ENCODE assay signal across 8 cellular contexts in the genomic region with DNA sequence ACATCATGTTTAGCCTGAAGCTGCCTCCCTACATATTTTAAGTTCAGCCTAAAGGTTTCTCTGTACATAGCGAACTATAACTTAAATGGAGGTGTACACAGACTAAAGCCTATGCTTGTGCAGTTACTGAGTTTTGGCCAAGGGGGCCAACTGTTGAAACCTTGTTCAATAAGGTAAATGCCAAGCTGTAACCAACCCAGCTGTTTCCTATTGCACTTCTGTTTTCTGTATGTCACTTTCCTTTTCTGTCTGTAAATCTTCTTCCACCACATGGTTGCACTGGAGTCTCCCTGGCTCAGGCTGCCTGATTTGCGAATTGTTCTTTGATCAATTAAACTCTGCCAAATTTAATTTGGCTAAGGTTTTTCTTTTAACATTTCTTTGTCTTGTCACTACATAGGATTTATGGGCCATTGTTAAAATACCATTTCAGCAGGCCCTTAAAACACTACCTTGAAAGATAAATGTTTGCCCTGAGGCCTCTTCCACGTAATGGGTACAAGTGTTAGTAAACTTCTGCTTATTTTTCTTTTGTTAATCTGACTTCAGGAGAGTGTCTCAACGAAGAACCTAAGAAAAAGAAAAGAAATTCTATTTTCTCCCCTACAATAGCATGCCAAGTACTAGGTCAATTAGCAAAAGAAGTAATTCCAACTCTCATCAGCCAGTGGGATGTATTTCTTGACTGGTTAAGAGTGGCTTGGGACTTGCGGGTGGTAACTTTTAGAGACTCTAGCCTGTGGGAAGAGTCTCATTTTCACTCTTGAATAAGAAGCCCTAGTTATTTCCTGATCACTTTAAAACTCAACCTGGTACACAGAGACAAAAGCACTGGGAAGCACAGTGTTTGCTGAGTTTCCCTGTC. TPM values are rescaled to one million over a fixed set of nuclear protein-coding genes. Genes with fewer than 3 reads are reported as not detected.
DNase-seq lines count a peak whose midpoint lies in the region; ATAC-seq and TF ChIP-seq lines count a peak whose summit lies in the region.

No MANE protein-coding gene starts in this region.

- peaks cover 3% of the 10 kb centered on the region; the same call in 1 of the 2 replicates for H3K36me3 Mint-ChIP-seq in WTC11

- POLR2A ChIA-PET in WTC11 (lab: Charles Lee): no interaction called here

- CTCF ChIA-PET in WTC11 (lab: Charles Lee): interaction anchor here (1.2 kb wide), 1 partner anchor 45 kb away, joined by 5 read pairs; the partner anchor contains the start of gene PRSS12

- no peak overlapping the region for H3K4me3 Mint-ChIP-seq in WTC11

- peaks cover 15% of the 10 kb centered on the region for H3K27me3 Mint-ChIP-seq in WTC11 (ENCODE audit: low read depth)

- H3K9me3 Mint-ChIP-seq in WTC11: 0 out of 2 replicates have a peak, but pooled peaks cover 7% of the 10 kb centered on the region

- DNase-seq in ELF-1 (ENCODE audit: low read depth, low spot score) (peak; percentile 23), NOMO-1 treated with DMSO at 0.1 percent for 48 hours (lab: John Stamatoyannopoulos, UW; ENCODE audit: unreplicated experiment) (peak; percentile 88), hepatic stellate cell (ENCODE audit: low spot score) (no peak), WTC11 (ENCODE audit: low spot score) (no peak), SW480 (ENCODE audit: low spot score) (no peak)
- DNase-seq in activated CD4-positive, alpha-beta T cell treated with anti-CD3 and anti-CD28 coated beads, Interleukin-2, amount 50 U/mL, for 4 hours: no peak

- TF ChIP-seq CTCF in WTC11 (IDR thresholded peaks at IDR 0.05): no peak

- ATAC-seq in GM19395 (IDR thresholded peaks at IDR 0.05; ENCODE audit: unreplicated experiment) (peak; percentile 92), HG03045 (IDR thresholded peaks at IDR 0.05; ENCODE audit: unreplicated experiment) (peak; percentile 88), WTC11 (no peak)

- peaks cover 54% of the 10 kb centered on the region for H3K4me1 Mint-ChIP-seq in WTC11

- H3K27ac Mint-ChIP-seq in WTC11: no peak overlapping the region; the same call in 1 of the 2 replicates

TF ChIP-seq in WTC11, 78 proteins besides CTCF, POLR2A, EP300 and RAD21:
- no peak for TF ChIP-seq TCF7 (CRISPR knock-in tag; IDR thresholded peaks at IDR 0.05; ENCODE audit: low read depth)
- TF ChIP-seq OVOL2 (CRISPR knock-in tag; IDR thresholded peaks at IDR 0.05; ENCODE audit: borderline replicate concordance): no peak
- no peak for TF ChIP-seq USF1 (CRISPR knock-in tag; IDR thresholded peaks at IDR 0.05)
- TF ChIP-seq ATF3 (CRISPR knock-in tag; conservative IDR thresholded peaks at IDR 0.05): no peak
- TF ChIP-seq, protein P1, sequence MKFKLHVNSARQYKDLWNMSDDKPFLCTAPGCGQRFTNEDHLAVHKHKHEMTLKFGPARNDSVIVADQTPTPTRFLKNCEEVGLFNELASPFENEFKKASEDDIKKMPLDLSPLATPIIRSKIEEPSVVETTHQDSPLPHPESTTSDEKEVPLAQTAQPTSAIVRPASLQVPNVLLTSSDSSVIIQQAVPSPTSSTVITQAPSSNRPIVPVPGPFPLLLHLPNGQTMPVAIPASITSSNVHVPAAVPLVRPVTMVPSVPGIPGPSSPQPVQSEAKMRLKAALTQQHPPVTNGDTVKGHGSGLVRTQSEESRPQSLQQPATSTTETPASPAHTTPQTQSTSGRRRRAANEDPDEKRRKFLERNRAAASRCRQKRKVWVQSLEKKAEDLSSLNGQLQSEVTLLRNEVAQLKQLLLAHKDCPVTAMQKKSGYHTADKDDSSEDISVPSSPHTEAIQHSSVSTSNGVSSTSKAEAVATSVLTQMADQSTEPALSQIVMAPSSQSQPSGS (CRISPR knock-in tag; IDR thresholded peaks at IDR 0.05; ENCODE audit: borderline replicate concordance, low read depth): no peak
- TF ChIP-seq NR3C1 (CRISPR knock-in tag; conservative IDR thresholded peaks at IDR 0.05; ENCODE audit: low read depth): no peak
- TF ChIP-seq CREM (CRISPR knock-in tag; IDR thresholded peaks at IDR 0.05): no peak
- TF ChIP-seq NR2C2 (CRISPR knock-in tag; IDR thresholded peaks at IDR 0.05): no peak
- no peak for TF ChIP-seq ESRRA (CRISPR knock-in tag; IDR thresholded peaks at IDR 0.05; ENCODE audit: borderline replicate concordance)
- TF ChIP-seq ZNF671 (CRISPR knock-in tag; IDR thresholded peaks at IDR 0.05): no peak
TF ChIP-seq in WTC11: peak in this region for 0.

RNA-seq across cellular contexts. Expression of gene PRSS12, which starts 45.7 kb away (rescaled TPM):
- 8.4 to 14.1 TPM (median 10.5 TPM) in 3 replicates for total RNA-seq in WTC11 (2021)

Comparison
In these comparisons a context has a peak if more than half of its experiments do, and no peak if none do; other contexts are left out.
1. DNase-seq: peak in ELF-1 (single experiment) and NOMO-1 treated with DMSO at 0.1 percent for 48 hours (single experiment); none in hepatic stellate cell (single experiment), WTC11 (single experiment), SW480 (single experiment) and activated CD4-positive, alpha-beta T cell treated with anti-CD3 and anti-CD28 coated beads, Interleukin-2, amount 50 U/mL, for 4 hours (0 of 2).